ENCODE assay signal across 8 cellular contexts in the genomic region with DNA sequence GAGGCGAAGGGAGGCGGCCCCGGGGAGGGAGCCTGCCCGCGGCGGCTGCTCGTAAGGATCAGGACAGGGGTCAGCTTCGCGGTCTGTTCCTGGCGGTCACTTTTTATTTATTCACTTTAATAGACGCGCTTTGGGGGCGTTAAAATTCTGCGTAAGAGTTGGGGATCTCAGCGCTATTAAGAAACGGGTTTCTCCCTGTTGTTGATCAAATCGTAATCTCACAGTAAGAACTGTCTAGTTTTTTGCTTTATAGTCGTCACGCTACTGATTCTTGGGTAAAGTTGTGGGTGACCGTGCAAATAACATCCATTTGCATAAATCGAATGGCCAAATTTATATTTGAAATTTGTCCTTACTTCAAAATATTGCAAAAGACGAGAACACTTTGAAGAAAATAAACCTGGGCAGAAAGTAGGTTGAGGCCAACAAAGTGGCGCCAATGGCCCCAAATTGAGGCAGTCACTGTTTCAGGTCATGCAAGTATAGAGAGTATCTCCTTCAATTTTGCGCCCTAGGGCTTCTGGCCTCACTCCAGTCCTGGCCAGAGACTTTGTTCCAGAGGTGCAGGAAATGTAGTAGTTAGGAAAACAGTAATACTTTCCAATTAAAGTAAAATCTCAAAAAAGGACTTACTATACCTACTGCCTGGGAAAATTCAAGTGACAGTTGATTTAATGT. TPM values are rescaled to one million over a fixed set of nuclear protein-coding genes. Genes with fewer than 3 reads are reported as not detected.
DNase-seq lines count a peak whose midpoint lies in the region; ATAC-seq lines count a peak whose summit lies in the region.

No MANE protein-coding gene starts in this region.

- H3K27ac ChIP-seq in mesodermal cell (ENCODE audit: low read depth, low read length, severe bottlenecking) = peak overlapping the region; percentile 89
- peak overlapping the region; percentile 85 to 88 for H3K27ac ChIP-seq in aorta (ENCODE audit: low read depth in 1 of 2, low read length in 2 of 2)

- DNase-seq in NCI-H1417 (lab: John Stamatoyannopoulos, UW) = peak in 2 of 3 experiments; percentile 57 to 75
- no peak for DNase-seq in NCI-H1417 treated with DMSO at 0.1 percent for 48 hours (lab: John Stamatoyannopoulos, UW)
- peak; percentile 70 for DNase-seq in OCI-M1 (lab: John Stamatoyannopoulos, UW)
- peak; percentile 51 for DNase-seq in dermis blood vessel endothelial cell
- no peak for DNase-seq in aorta
- DNase-seq in HK-2 (ENCODE audit: unreplicated experiment) = no peak

- H3K27me3 ChIP-seq in aorta (ENCODE audit: control insufficient read depth in 1 of 2, insufficient read depth in 2 of 2, low read length in 1 of 2) = no peaks in the 10 kb centered on the region

- peaks cover 2% of the 10 kb centered on the region for H3K36me3 ChIP-seq in mesodermal cell (ENCODE audit: control insufficient read depth, insufficient read depth, low read length)
- peaks cover 0 to 3% of the 10 kb centered on the region in 2 donors for H3K36me3 ChIP-seq in aorta (ENCODE audit: control insufficient read depth in 1 of 2, insufficient read depth in 2 of 2, low read length in 1 of 2)

- 0 to 7% methylated on average over 5 to 11 of the region's 24 CpGs for WGBS in mesodermal cell (ENCODE audit: insufficient coverage in 2 of 2), 2 experiments
- 0% methylated on average over 18 to 24 of the region's 24 CpGs for WGBS in aorta, 2 donors

- ATAC-seq in aorta (ENCODE audit: low FRiP score) = no peak
- ATAC-seq in HG02678 (IDR thresholded peaks at IDR 0.05; ENCODE audit: unreplicated experiment) = no peak

- intact Hi-C loops in aorta (cut with DNase I) = loop anchor here in 1 of 2 donors (2.0 kb wide), 1 partner anchor 62 kb away; a partner anchor contains a TSS

- H3K9me3 ChIP-seq in mesodermal cell (ENCODE audit: control insufficient read depth, low read length) (no peaks in the 10 kb centered on the region), aorta (ENCODE audit: control insufficient read depth, low read length) (no peaks in the 10 kb centered on the region)

- H3K4me1 ChIP-seq in mesodermal cell (ENCODE audit: control insufficient read depth, insufficient read depth, low read length, poor library complexity, severe bottlenecking) = peaks cover 2% of the 10 kb centered on the region
- no peaks in the 10 kb centered on the region for H3K4me1 ChIP-seq in aorta (ENCODE audit: control insufficient read depth in 1 of 2, insufficient read depth in 2 of 2, low read length in 2 of 2)

- H3K4me3 ChIP-seq in mesodermal cell (ENCODE audit: extremely low read depth, insufficient read depth, low read length, poor library complexity, severe bottlenecking) = peak overlapping the region; percentile 68
- peak overlapping the region; percentile 85 to 86 for H3K4me3 ChIP-seq in aorta (ENCODE audit: low read length in 2 of 2)

RNA-seq across cellular contexts. Expression of a gene that starts 1.0 kb away (rescaled TPM):
- 27.9 and 32.2 TPM in 2 replicates for total RNA-seq in dermis blood vessel endothelial cell
- 26.2 TPM for polyA plus RNA-seq in mesodermal cell (2013, experiment 1 of 2)
- polyA plus RNA-seq in mesodermal cell (2013, experiment 2 of 2) = 21.9 TPM
- 10 to 100 TPM; 23.8 to 24.4 TPM for total RNA-seq in aorta
- 10 to 100 TPM; 12.9 to 19.0 TPM for polyA plus RNA-seq in aorta

RNA-seq across cellular contexts. Expression of a gene that starts 40.9 kb away (rescaled TPM):
- total RNA-seq in dermis blood vessel endothelial cell (not detected in 2 replicates), aorta (1 to 10 TPM; 1.4 to 5.4 TPM)
- 0.22 TPM for polyA plus RNA-seq in mesodermal cell (2013, experiment 1 of 2)
- 0.56 TPM for polyA plus RNA-seq in mesodermal cell (2013, experiment 2 of 2)
- polyA plus RNA-seq in aorta = under 1 TPM; 0.05 to 0.75 TPM

Comparison
In these comparisons a context has a peak if more than half of its experiments do, and no peak if none do; other contexts are left out.
1. DNase-seq: peak in NCI-H1417 (2 of 3), OCI-M1 (single experiment) and dermis blood vessel endothelial cell (single experiment); none in NCI-H1417 treated with DMSO at 0.1 percent for 48 hours (single experiment), aorta (0 of 2) and HK-2 (single experiment).